ENCODE assay signal across 33 cellular contexts in the genomic region with DNA sequence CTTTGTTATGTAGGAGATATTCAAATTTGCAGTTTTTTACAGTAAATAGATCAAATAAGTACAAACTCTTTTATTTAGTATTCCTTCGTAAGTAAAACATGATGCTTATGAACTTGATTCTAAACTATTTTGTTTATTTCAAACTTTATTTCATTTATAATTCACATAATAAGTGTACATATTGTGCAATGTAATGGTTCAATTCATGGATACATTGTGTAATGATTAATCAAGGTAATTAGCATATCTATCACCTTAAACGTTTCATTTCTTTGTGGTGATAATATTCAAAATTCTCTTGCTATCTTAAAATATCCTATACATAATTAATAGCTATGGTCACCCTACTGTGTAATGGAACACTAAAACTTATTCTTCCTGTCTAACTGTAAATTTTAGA.
"Had no signal": no experiment of that assay in that cellular context is flagged by ENCODE, and none has a peak within 500 bp of the region (broad histone marks: within the 10 kb centered on the region; RNA-seq: fewer than 3 reads in every experiment).

No MANE protein-coding gene starts in this region.

- DNase-seq: activated B cell treated with CpG ODN at 0.5 μM for 24 hours; activated CD4-positive, alpha-beta memory T cell treated with anti-CD3 and anti-CD28 coated beads for 36 hours; activated CD4-positive, alpha-beta T cell treated with anti-CD3 and anti-CD28 coated beads for 4 hours; activated CD4-positive, alpha-beta T cell treated with anti-CD3 and anti-CD28 coated beads, Interleukin-2, amount 10 ng/mL, durations not matched to agents 24 days and 14 days; activated CD4-positive, alpha-beta T cell treated with anti-CD3 and anti-CD28 coated beads, Interleukin-2, amount 50 U/mL, for 1 hour; activated CD4-positive, alpha-beta T cell treated with anti-CD3 and anti-CD28 coated beads, Interleukin-2, amount 50 U/mL, for 4 hours; activated CD4-positive, CD25-positive, alpha-beta regulatory T cell treated with anti-CD3 and anti-CD28 coated beads, Interleukin-2, amount 50 U/mL, for 72 hours; activated CD8-positive, alpha-beta memory T cell treated with anti-CD3 and anti-CD28 coated beads, Interleukin-2, amount 50 U/mL, for 4 hours; activated CD8-positive, alpha-beta T cell treated with anti-CD3 and anti-CD28 coated beads for 36 hours; activated effector memory CD4-positive, alpha-beta T cell treated with anti-CD3 and anti-CD28 coated beads, Interleukin-2, amount 50 U/mL, for 16 hours; activated gamma-delta T cell treated with Interleukin-2 at 50 U/mL for 16 hours; activated naive CD4-positive, alpha-beta T cell; activated naive CD4-positive, alpha-beta T cell treated with anti-CD3 and anti-CD28 coated beads for 36 hours; activated naive CD4-positive, alpha-beta T cell treated with anti-CD3 and anti-CD28 coated beads, Interleukin-2, amount 50 U/mL, for 16 hours; activated naive CD8-positive, alpha-beta T cell treated with anti-CD3 and anti-CD28 coated beads for 36 hours; activated T-cell treated with anti-CD3 and anti-CD28 coated beads for 4 hours; activated T-cell treated with anti-CD3 and anti-CD28 coated beads, Interleukin-2, amount 50 U/mL, for 1 hour; activated T-cell treated with anti-CD3 and anti-CD28 coated beads, Interleukin-2, amount 50 U/mL, for 4 hours; activated T-cell treated with anti-CD3 and anti-CD28 coated beads, Interleukin-2, amount 50 U/mL, for 72 hours; adrenal gland; amniotic stem cell; aorta; body of pancreas; brain microvascular endothelial cell; central memory CD4-positive, alpha-beta T cell; T-helper 2 cell; T-helper 9 cell had no signal

- H3K4me3 ChIP-seq: adrenal gland, body of pancreas, breast epithelium had no signal

- ATAC-seq: activated CD8-positive, alpha-beta T cell treated with anti-CD3 and anti-CD28 coated beads for 36 hours; activated naive CD4-positive, alpha-beta T cell treated with anti-CD3 and anti-CD28 coated beads, Interleukin-2, amount 50 U/mL, for 72 hours; activated T-cell treated with anti-CD3 and anti-CD28 coated beads, Interleukin-2, amount 50 U/mL, for 4 hours; activated T-cell treated with anti-CD3 and anti-CD28 coated beads, Interleukin-2, amount 50 U/mL, for 72 hours; activated T-helper 17 cell treated with anti-CD3 and anti-CD28 coated beads, Interleukin-2, amount 50 U/mL, for 72 hours; body of pancreas had no signal

- H3K36me3 ChIP-seq: adrenal gland, brain microvascular endothelial cell, breast epithelium had no signal

- H3K27ac ChIP-seq: adrenal gland, body of pancreas, brain microvascular endothelial cell, breast epithelium, VCaP had no signal

- H3K27me3 ChIP-seq: adrenal gland, body of pancreas, brain microvascular endothelial cell, breast epithelium had no signal

- H3K4me1 ChIP-seq: adrenal gland, body of pancreas, breast epithelium had no signal

- FAIRE-seq: astrocyte, TTC549 had no signal

- H3K9me3 ChIP-seq: adrenal gland, body of pancreas, breast epithelium had no signal
